Comparison of ENCODE assay signal across 8 cellular contexts in the genomic region with DNA sequence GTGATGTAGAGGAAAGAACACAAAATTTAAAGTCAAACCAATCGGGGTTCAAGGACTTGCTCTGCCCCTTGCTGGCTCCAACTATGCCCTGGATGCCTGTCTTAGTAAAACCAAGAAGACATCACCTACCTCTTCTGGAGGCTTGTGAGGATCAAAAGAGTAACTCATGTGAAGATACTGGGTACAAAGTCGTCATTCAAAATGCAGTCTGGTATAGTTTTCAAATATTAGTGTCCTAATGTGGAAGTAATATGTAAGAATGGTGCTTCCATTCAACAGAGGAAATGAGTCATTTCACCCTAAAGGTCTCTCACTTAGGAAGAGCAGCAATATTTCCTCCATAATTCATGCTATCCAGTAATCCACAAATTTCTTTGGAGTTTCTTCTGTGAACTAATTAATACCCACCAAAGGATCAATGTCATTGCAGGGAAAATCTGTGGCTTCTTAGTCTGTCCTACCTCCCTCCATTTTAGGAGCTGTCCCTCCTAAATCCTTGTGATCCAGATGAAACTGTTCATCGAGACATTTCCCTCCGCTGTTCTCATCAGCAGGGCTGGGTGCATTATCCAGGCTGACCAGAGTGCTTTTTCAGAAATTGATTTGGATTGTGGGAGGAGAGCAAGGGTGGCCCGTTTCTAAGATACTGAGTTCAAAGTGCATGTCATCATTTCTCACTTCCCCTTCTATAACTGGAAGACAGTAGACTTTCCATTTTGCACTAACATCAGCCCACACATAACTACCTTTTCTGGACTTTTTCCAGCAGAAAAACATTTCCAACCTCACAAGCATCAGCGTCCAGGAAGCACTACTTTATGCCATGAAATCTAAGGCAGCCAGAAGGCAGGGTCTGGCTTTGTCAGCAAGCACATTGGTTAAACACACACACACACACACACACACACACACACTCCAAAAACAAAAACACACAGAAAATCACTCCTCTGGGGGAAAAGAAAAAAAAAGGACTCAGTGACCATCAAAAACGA.
DNase-seq lines count a peak whose midpoint lies in the region; ATAC-seq and TF ChIP-seq lines count a peak whose summit lies in the region.

No MANE protein-coding gene starts in this region.

- CTCF ChIA-PET in T-cell (lab: Charles Lee), result interaction anchor here in 1 of 2 donors (0.6 to 0.9 kb wide), 3 partner anchors 18 to 418 kb away, joined by 3 to 4 read pairs (median 3); no protein-coding TSS in a partner anchor

- peaks cover 0 to 2% (median 0%) of the 10 kb centered on the region in 7 donors for H3K9me3 Mint-ChIP-seq in CD14-positive monocyte
- H3K9me3 Mint-ChIP-seq in T-cell, result no peaks in the 10 kb centered on the region

- H3K4me3 Mint-ChIP-seq in CD14-positive monocyte, result peak overlapping the region; percentile 63 to 84
- H3K4me3 Mint-ChIP-seq in T-cell, result peak overlapping the region; percentile 42 to 57 (median 54)

- peaks cover 75% of the 10 kb centered on the region for H3K4me1 Mint-ChIP-seq in CD14-positive monocyte
- H3K4me1 Mint-ChIP-seq in T-cell, result peaks cover 86 to 88% (median 87%) of the 10 kb centered on the region in 3 donors

- TF ChIP-seq CTCF in CD14-positive monocyte (IDR thresholded peaks at IDR 0.05) (no peak), left lung (IDR thresholded peaks at IDR 0.05) (no peak)

- no peaks in the 10 kb centered on the region for H3K27me3 Mint-ChIP-seq in CD14-positive monocyte (ENCODE audit: low read depth in 3 of 3)
- no peaks in the 10 kb centered on the region for H3K27me3 Mint-ChIP-seq in T-cell

- POLR2A ChIA-PET in T-cell (lab: Charles Lee), result interaction anchor here (0.5 to 1.4 kb wide), 3 partner anchors 17 to 33 kb away, joined by 3 to 4 read pairs (median 3); no protein-coding TSS in a partner anchor

- peak overlapping the region; percentile 13 to 79 for H3K27ac ChIP-seq in left lung

- intact Hi-C loops in CD14-positive monocyte (cut with micrococcal nuclease), result loop anchor here in 1 of 2 donors (5.0 kb wide), 1 partner anchor 91 kb away; no protein-coding TSS in a partner anchor
- intact Hi-C loops in left lung (cut with DNase I), result no loop called here

- H3K27me3 ChIP-seq in left lung, result no peaks in the 10 kb centered on the region

- peaks cover 16 to 74% of the 10 kb centered on the region in 2 donors for H3K4me1 ChIP-seq in left lung

- H3K9me3 ChIP-seq in left lung, result no peaks in the 10 kb centered on the region

- no peak overlapping the region for H3K4me3 ChIP-seq in left lung

- H3K36me3 Mint-ChIP-seq in CD14-positive monocyte (peaks cover 3 to 15% of the 10 kb centered on the region in 2 donors), T-cell (peaks cover 11% of the 10 kb centered on the region)

- no peaks in the 10 kb centered on the region for H3K36me3 ChIP-seq in left lung

- peak; percentile 69 for ATAC-seq in GM19043 (IDR thresholded peaks at IDR 0.05; ENCODE audit: low read depth, unreplicated experiment)
- ATAC-seq in HG03139 (IDR thresholded peaks at IDR 0.05; ENCODE audit: unreplicated experiment), result peak; percentile 67
- ATAC-seq in T-cell (replicated peaks in 1 of 4), result peak in 2 of 4 experiments; percentile 17 to 20
- ATAC-seq in left lung, result peak; percentile 29
- ATAC-seq in esophagus mucosa, result no peak

- peak overlapping the region; percentile 91 to 99 (median 97) for H3K27ac Mint-ChIP-seq in CD14-positive monocyte
- peak overlapping the region; percentile 98 to 99 for H3K27ac Mint-ChIP-seq in T-cell

- DNase-seq in CD14-positive monocyte (ENCODE audit: low spot score) (no peak), T-cell (no peak), left lung (no peak), NCI-H345 treated with DMSO at 0.1 percent for 48 hours (lab: John Stamatoyannopoulos, UW; ENCODE audit: unreplicated experiment) (no peak)
- no peak for DNase-seq in central memory CD4-positive, alpha-beta T cell
